ENCODE assay signal across 21 cellular contexts in the genomic region with DNA sequence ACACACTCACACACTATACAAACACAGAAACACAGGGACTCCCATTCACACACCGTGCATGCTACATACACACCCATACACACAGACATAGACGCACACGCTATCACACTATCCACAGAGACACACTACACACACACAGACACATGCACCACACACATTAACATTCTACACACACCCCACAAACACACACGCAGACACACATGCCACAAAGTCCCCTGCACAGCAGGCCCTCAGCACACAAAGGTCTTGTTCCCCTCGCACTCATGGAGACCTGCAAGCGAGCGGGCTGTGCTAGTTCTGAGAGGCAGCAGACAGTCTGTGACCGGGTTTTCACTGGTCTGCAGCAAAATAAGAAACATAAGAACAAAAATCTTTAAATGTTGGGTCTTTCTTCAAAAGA.
DNase-seq lines count a peak whose midpoint lies in the region; FAIRE-seq and TF ChIP-seq lines count a peak whose summit lies in the region.
"Had no signal": no experiment of that assay in that cellular context is flagged by ENCODE, and none has a peak within 500 bp of the region (broad histone marks: within the 10 kb centered on the region; RNA-seq: fewer than 3 reads in every experiment).

No MANE protein-coding gene starts in this region.

- TF ChIP-seq CTCF in neural progenitor cell (IDR thresholded peaks at IDR 0.05) (no peak), GM20000 (IDR thresholded peaks at IDR 0.05; ENCODE audit: extremely low read depth, missing control alignments) (no peak)

- H3K9ac ChIP-seq in neural progenitor cell, result no peak overlapping the region
- H3K9ac ChIP-seq: BLaER1 treated with 17β-estradiol and CSF1 and Interleukin-3, amounts not matched to agents 10 nM and 100 nM had no signal

- H3K4me1 Mint-ChIP-seq in neural progenitor cell, result peaks cover 15% of the 10 kb centered on the region
- H3K4me1 Mint-ChIP-seq: B cell; CD8-positive, alpha-beta memory T cell had no signal

- H4K20me1 ChIP-seq in neural progenitor cell (ENCODE audit: low read depth), result no peaks in the 10 kb centered on the region
- H4K20me1 ChIP-seq: BLaER1 treated with 17β-estradiol and CSF1 and Interleukin-3, amounts not matched to agents 10 nM and 100 nM had no signal

- DNase-seq in GM12891 (ENCODE audit: insufficient read length, low spot score), result no peak
- DNase-seq in neural progenitor cell (ENCODE audit: low spot score), result no peak
- no peak for DNase-seq in urothelium cell line (ENCODE audit: low spot score)
- no peak for DNase-seq in RPMI8226
- no peak for DNase-seq in GM20000 (ENCODE audit: low spot score)
- DNase-seq: AML-193; CD4-positive, alpha-beta T cell; CD8-positive, alpha-beta memory T cell; COR-L47; DMS 273 treated with DMSO at 0.1 percent for 48 hours; DMS153; DMS79 treated with DMSO at 0.1 percent for 48 hours; GF-D8 had no signal

- peaks cover under 1% of the 10 kb centered on the region for H3K36me3 Mint-ChIP-seq in neural progenitor cell
- H3K36me3 Mint-ChIP-seq: CD8-positive, alpha-beta memory T cell had no signal

- no peak for TF ChIP-seq POLR2A in GM12891 (IDR thresholded peaks at IDR 0.05; ENCODE audit: low read depth, low read length)

- no peaks in the 10 kb centered on the region for H3K9me3 ChIP-seq in neural progenitor cell (ENCODE audit: low read depth)
- H3K9me3 ChIP-seq: A549 had no signal

- H3K4me2 ChIP-seq in neural progenitor cell, result no peak overlapping the region
- H3K4me2 ChIP-seq: A549; BLaER1 treated with 17β-estradiol and CSF1 and Interleukin-3, amounts not matched to agents 10 nM and 100 nM had no signal

- H3F3A ChIP-seq in neural progenitor cell (ENCODE audit: low read depth), result no peaks in the 10 kb centered on the region

- no peak overlapping the region for H3K4me3 ChIP-seq in neural progenitor cell
- H3K4me3 ChIP-seq: A549; BLaER1 treated with 17β-estradiol and CSF1 and Interleukin-3, amounts not matched to agents 10 nM and 100 nM had no signal

- peaks cover 4% of the 10 kb centered on the region for H3K9me3 Mint-ChIP-seq in neural progenitor cell

- no peaks in the 10 kb centered on the region for H3K27me3 ChIP-seq in neural progenitor cell
- H3K27me3 ChIP-seq: BLaER1 treated with 17β-estradiol and CSF1 and Interleukin-3, amounts not matched to agents 10 nM and 100 nM had no signal

- peak overlapping the region; percentile 25 for H3K27ac Mint-ChIP-seq in neural progenitor cell
- H3K27ac Mint-ChIP-seq: B cell; CD4-positive, alpha-beta T cell; CD8-positive, alpha-beta memory T cell had no signal

- H2AFZ ChIP-seq in neural progenitor cell (replicated peaks), result no peak overlapping the region

- no peak overlapping the region for H3K27ac ChIP-seq in neural progenitor cell
- H3K27ac ChIP-seq: 22Rv1; A549; BLaER1 treated with 17β-estradiol and CSF1 and Interleukin-3, amounts not matched to agents 10 nM and 100 nM; C4-2B had no signal

- H3K4me3 Mint-ChIP-seq in neural progenitor cell, result no peak overlapping the region
- H3K4me3 Mint-ChIP-seq: B cell; CD4-positive, alpha-beta T cell; CD8-positive, alpha-beta memory T cell had no signal

- H3K79me2 ChIP-seq in neural progenitor cell (ENCODE audit: low read depth), result no peaks in the 10 kb centered on the region

- no peaks in the 10 kb centered on the region for H3K4me1 ChIP-seq in neural progenitor cell
- H3K4me1 ChIP-seq: A549; BLaER1 treated with 17β-estradiol and CSF1 and Interleukin-3, amounts not matched to agents 10 nM and 100 nM had no signal

- peak; percentile 5 for FAIRE-seq in GM12891 (lab: Jason Lieb, UNC)
- FAIRE-seq in urothelium cell line (lab: Jason Lieb, UNC), result peak; percentile 74
- FAIRE-seq: A549, G401.6, GM12892, GM18507 had no signal

- H3K36me3 ChIP-seq in neural progenitor cell, result no peaks in the 10 kb centered on the region
- H3K36me3 ChIP-seq: BLaER1 treated with 17β-estradiol and CSF1 and Interleukin-3, amounts not matched to agents 10 nM and 100 nM had no signal

- H3K27me3 Mint-ChIP-seq in neural progenitor cell (ENCODE audit: insufficient read depth, low read depth), result peaks cover 5% of the 10 kb centered on the region
- H3K27me3 Mint-ChIP-seq: B cell; CD4-positive, alpha-beta T cell; CD8-positive, alpha-beta memory T cell had no signal

TF ChIP-seq in GM12891, 5 proteins besides CTCF, POLR2A, EP300 and RAD21:
- TF ChIP-seq SPI1 (IDR thresholded peaks at IDR 0.05; ENCODE audit: low read depth, low read length) (no peak), POLR2AphosphoS5 (IDR thresholded peaks at IDR 0.05; ENCODE audit: low read depth, low read length) (no peak), PAX5 (IDR thresholded peaks at IDR 0.05; ENCODE audit: insufficient read depth, low read length, severe bottlenecking) (no peak), TAF1 (IDR thresholded peaks at IDR 0.05; ENCODE audit: low read depth, low read length) (no peak), POU2F2 (IDR thresholded peaks at IDR 0.05; ENCODE audit: low read depth, low read length) (no peak)
